Comparison of ENCODE assay signal across 22 cellular contexts in the genomic region with DNA sequence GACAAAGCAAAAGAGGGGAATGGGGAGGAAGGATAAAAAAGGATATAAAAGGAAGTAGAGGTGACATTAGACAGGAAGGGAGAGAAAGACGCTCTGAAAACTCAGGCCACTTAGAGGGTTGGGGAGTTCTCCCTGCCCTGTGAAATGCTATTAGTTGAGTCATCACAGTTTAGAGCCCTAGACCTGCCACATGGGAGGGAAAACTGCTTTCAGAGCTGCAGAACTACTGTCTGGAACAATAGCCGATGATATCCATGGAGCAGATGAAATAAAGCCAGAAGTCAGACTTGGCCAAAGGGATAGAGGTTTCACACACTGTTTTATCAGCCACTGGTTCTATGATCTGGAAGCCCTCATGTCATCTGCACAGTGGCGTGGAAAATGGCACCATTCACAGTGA.
DNase-seq lines count a peak whose midpoint lies in the region; ATAC-seq and TF ChIP-seq lines count a peak whose summit lies in the region.
"Had no signal": no experiment of that assay in that cellular context is flagged by ENCODE, and none has a peak within 500 bp of the region (broad histone marks: within the 10 kb centered on the region; RNA-seq: fewer than 3 reads in every experiment).

No MANE protein-coding gene starts in this region.

- no peak overlapping the region for H3K4me3 Mint-ChIP-seq in activated T-helper 17 cell treated with anti-CD3 and anti-CD28 coated beads, Interleukin-2, amount 50 U/mL, for 72 hours
- H3K4me3 Mint-ChIP-seq: activated CD4-positive, alpha-beta T cell treated with anti-CD3 and anti-CD28 coated beads, Interleukin-2, amount 10 ng/mL, durations not matched to agents 24 days and 14 days; GM23338 had no signal

- peaks cover 19% of the 10 kb centered on the region for H3K27me3 Mint-ChIP-seq in activated T-helper 17 cell treated with anti-CD3 and anti-CD28 coated beads, Interleukin-2, amount 50 U/mL, for 72 hours

- ATAC-seq in activated T-helper 17 cell treated with anti-CD3 and anti-CD28 coated beads, Interleukin-2, amount 50 U/mL, for 72 hours (replicated peaks) = no peak
- ATAC-seq: GM23338 had no signal

- DNase-seq in AG08395 (ENCODE audit: low spot score) (peak; percentile 15), NCI-H460 (ENCODE audit: extremely low read depth, low read depth) (peak; percentile 38), foreskin fibroblast (peak; percentile 0 to 2), myocyte (ENCODE audit: low read depth) (peak; percentile 70), DMS53 treated with DMSO at 0.1 percent for 48 hours (lab: John Stamatoyannopoulos, UW; ENCODE audit: unreplicated experiment) (no peak), AG20443 (ENCODE audit: low spot score) (no peak), MG63 (no peak)
- DNase-seq: activated CD4-positive, alpha-beta T cell treated with anti-CD3 and anti-CD28 coated beads, Interleukin-2, amount 10 ng/mL, durations not matched to agents 24 days and 14 days; activated naive CD4-positive, alpha-beta T cell treated with anti-CD3 and anti-CD28 coated beads, Interleukin-2, amount 50 U/mL, for 16 hours; brain microvascular endothelial cell; COR-L47; erythroblast; IMR-90; NCI-H1048; NCI-H2029 treated with DMSO at 0.1 percent for 48 hours; NCI-H526 treated with DMSO at 0.1 percent for 48 hours; OCI-M1; retina; stimulated activated CD4-positive, alpha-beta T cell treated with anti-CD3 and anti-CD28 coated beads, Interleukin-2, amount 100 ng/mL, for 24 hours had no signal

- no peaks in the 10 kb centered on the region for H3K9me3 ChIP-seq in MG63
- H3K9me3 ChIP-seq: neutrophil had no signal

- H3K27me3 ChIP-seq in MG63 = no peaks in the 10 kb centered on the region
- H3K27me3 ChIP-seq: brain microvascular endothelial cell had no signal

- H3K36me3 ChIP-seq in MG63 = no peaks in the 10 kb centered on the region
- H3K36me3 ChIP-seq: brain microvascular endothelial cell, neutrophil had no signal

- no peaks in the 10 kb centered on the region for H3K4me1 Mint-ChIP-seq in activated T-helper 17 cell treated with anti-CD3 and anti-CD28 coated beads, Interleukin-2, amount 50 U/mL, for 72 hours
- H3K4me1 Mint-ChIP-seq: activated CD4-positive, alpha-beta T cell treated with anti-CD3 and anti-CD28 coated beads, Interleukin-2, amount 10 ng/mL, durations not matched to agents 24 days and 14 days had no signal

- H3K27ac Mint-ChIP-seq in activated T-helper 17 cell treated with anti-CD3 and anti-CD28 coated beads, Interleukin-2, amount 50 U/mL, for 72 hours = no peak overlapping the region
- H3K27ac Mint-ChIP-seq: activated CD4-positive, alpha-beta T cell treated with anti-CD3 and anti-CD28 coated beads, Interleukin-2, amount 10 ng/mL, durations not matched to agents 24 days and 14 days; GM23338 had no signal

- no peaks in the 10 kb centered on the region for H3K9me3 Mint-ChIP-seq in activated T-helper 17 cell treated with anti-CD3 and anti-CD28 coated beads, Interleukin-2, amount 50 U/mL, for 72 hours
- H3K9me3 Mint-ChIP-seq: activated CD4-positive, alpha-beta T cell treated with anti-CD3 and anti-CD28 coated beads, Interleukin-2, amount 10 ng/mL, durations not matched to agents 24 days and 14 days; GM23338 had no signal

- H3K4me3 ChIP-seq in foreskin fibroblast (ENCODE audit: low read depth in 1 of 2, low read length in 2 of 2) (no peak overlapping the region), MG63 (no peak overlapping the region)
- H3K4me3 ChIP-seq: GM23338 had no signal

- no peaks in the 10 kb centered on the region for H3K36me3 Mint-ChIP-seq in activated T-helper 17 cell treated with anti-CD3 and anti-CD28 coated beads, Interleukin-2, amount 50 U/mL, for 72 hours (ENCODE audit: low read depth)

- TF ChIP-seq CTCF in foreskin fibroblast (IDR thresholded peaks at IDR 0.05; ENCODE audit: low read depth, low read length) = no peak

Comparison
In these comparisons a context has a peak if more than half of its experiments do, and no peak if none do; other contexts are left out.
1. DNase-seq: peak in AG08395 (single experiment), NCI-H460 (single experiment), foreskin fibroblast (2 of 2) and myocyte (single experiment); none in DMS53 treated with DMSO at 0.1 percent for 48 hours (single experiment), AG20443 (single experiment) and MG63 (single experiment).